In genomic region chr4:10898072-10898471, GRCh38 we compare ENCODE assay signal across 25 cellular contexts.
A peak's percentile ranks its signal among the peaks of the same experiment; 100 is the strongest.
DNase-seq lines count a peak whose midpoint lies in the region; ATAC-seq, FAIRE-seq and TF ChIP-seq lines count a peak whose summit lies in the region.
"Had no signal": no experiment of that assay in that cellular context is flagged by ENCODE, and none has a peak within 500 bp of the region (broad histone marks: within the 10 kb centered on the region; RNA-seq: fewer than 3 reads in every experiment).

No MANE protein-coding gene starts in this region.

- H3K36me3 ChIP-seq in GM12878 (ENCODE audit: control insufficient read depth in 2 of 2, insufficient read depth in 2 of 2, low read length in 1 of 2) (no peaks in the 10 kb centered on the region), adrenal gland (replicated peaks in 1 of 2) (no peaks in the 10 kb centered on the region)
- H3K36me3 ChIP-seq: SJSA1 had no signal

- BruUV-seq in GM12878 (replicated peaks; lab: Mats Ljungman, UMichigan): no TSS peak

- no peak overlapping the region for H3K4ac ChIP-seq in H9 (ENCODE audit: low read depth, low read length)

- FAIRE-seq in GM12878 (lab: Jason Lieb, UNC): no peak
- FAIRE-seq: HepG2 had no signal

- H3K4me1 ChIP-seq in H9 (ENCODE audit: insufficient read depth, low read length) (no peaks in the 10 kb centered on the region), GM12878 (ENCODE audit: control insufficient read depth, insufficient read depth, low read length) (no peaks in the 10 kb centered on the region), adrenal gland (replicated peaks in 1 of 2) (no peaks in the 10 kb centered on the region)
- H3K4me1 ChIP-seq: SJSA1 had no signal

- H3K9me3 Mint-ChIP-seq in H9: no peaks in the 10 kb centered on the region
- peaks cover 4% of the 10 kb centered on the region in 2 donors for H3K9me3 Mint-ChIP-seq in stimulated activated naive B cell treated with anti-CD40 and anti-IgM and Interleukin-4, amounts not matched to agents 10 μg/mL and 1 μg/mL and 100 μg/mL, for 72 hours

- no peaks in the 10 kb centered on the region for H3K27me3 Mint-ChIP-seq in H9 (ENCODE audit: low read depth)
- peaks cover 0 to under 1% of the 10 kb centered on the region in 2 donors for H3K27me3 Mint-ChIP-seq in stimulated activated naive B cell treated with anti-CD40 and anti-IgM and Interleukin-4, amounts not matched to agents 10 μg/mL and 1 μg/mL and 100 μg/mL, for 72 hours

- peak overlapping the region; percentile 22 for H2AFZ ChIP-seq in H9 (ENCODE audit: low read length)
- peak overlapping the region; percentile 19; the same call in 1 of the 2 replicates for H2AFZ ChIP-seq in GM12878 (ENCODE audit: control insufficient read depth, low read depth, low read length)
- H2AFZ ChIP-seq: PC-9 had no signal

- no peak overlapping the region for H4K5ac ChIP-seq in H9 (ENCODE audit: insufficient read length, low read depth, low read length)

- CTCF ChIA-PET in GM12878 (lab: Yijun Ruan, JAX): no interaction called here

- H4K91ac ChIP-seq in H9 (ENCODE audit: insufficient read length, low read depth, low read length): no peak overlapping the region

- H3K56ac ChIP-seq in H9 (ENCODE audit: insufficient read length, low read depth, low read length): no peak overlapping the region

- H2BK20ac ChIP-seq in H9 (ENCODE audit: low read depth, low read length, poor library complexity, severe bottlenecking): no peak overlapping the region

- H3K9ac ChIP-seq in H9 (ENCODE audit: extremely low read depth, insufficient read length, low read length) (no peak overlapping the region), GM12878 (ENCODE audit: control insufficient read depth, insufficient read depth, low read length) (no peak overlapping the region)

- H4K8ac ChIP-seq in H9 (replicated peaks; ENCODE audit: insufficient read length, low read depth, low read length): no peak overlapping the region

- 0 out of 2 replicates have a peak, but pooled peaks cover 2% of the 10 kb centered on the region for H3K79me2 ChIP-seq in H9 (ENCODE audit: insufficient read depth, low read length)
- H3K79me2 ChIP-seq in GM12878 (ENCODE audit: control insufficient read depth, insufficient read depth, low read length): no peaks in the 10 kb centered on the region

- H2BK15ac ChIP-seq in H9 (ENCODE audit: low read depth, low read length): no peak overlapping the region

- no peak overlapping the region for H3K27ac Mint-ChIP-seq in H9
- peak overlapping the region; percentile 38 for H3K27ac Mint-ChIP-seq in stimulated activated naive B cell treated with anti-CD40 and anti-IgM and Interleukin-4, amounts not matched to agents 10 μg/mL and 1 μg/mL and 100 μg/mL, for 72 hours
- H3K27ac Mint-ChIP-seq: CD8-positive, alpha-beta memory T cell had no signal

- RAD21 ChIA-PET in GM12878 (lab: Charles Lee; ENCODE audit: unreplicated experiment): no interaction called here

- H3K27ac ChIP-seq in H9 (ENCODE audit: insufficient read length, low read depth, low read length): no peak overlapping the region
- no peak overlapping the region for H3K27ac ChIP-seq in GM12878 (ENCODE audit: control insufficient read depth, insufficient read depth)
- no peak overlapping the region for H3K27ac ChIP-seq in adrenal gland
- H3K27ac ChIP-seq in dorsolateral prefrontal cortex: no peak overlapping the region
- H3K27ac ChIP-seq: PC-9, SJSA1 had no signal

- in situ Hi-C loops in G401 (cut with HindIII; ENCODE audit: low sequenced_read_pairs): no loop called here
- in situ Hi-C loops in GM12878 (cut with MboI): no loop called here

- no peak overlapping the region for H3T11ph ChIP-seq in H9 (ENCODE audit: low read length)

- H2BK5ac ChIP-seq in H9 (ENCODE audit: insufficient read length, low read length): no peak overlapping the region

- no peak overlapping the region for H3K18ac ChIP-seq in H9 (ENCODE audit: insufficient read length, low read depth, low read length)

- TF ChIP-seq POLR2A in GM12878 (IDR thresholded peaks at IDR 0.05; ENCODE audit: low read depth, low read length) (no peak), adrenal gland (IDR thresholded peaks at IDR 0.05) (no peak)

- no peak overlapping the region for H2BK120ac ChIP-seq in H9 (ENCODE audit: low read depth, low read length, poor library complexity, severe bottlenecking)

- ATAC-seq in GM12878: no peak
- peak; percentile 71 to 74 for ATAC-seq in stimulated activated naive B cell treated with anti-CD40 and anti-IgM and Interleukin-4, amounts not matched to agents 10 μg/mL and 1 μg/mL and 100 μg/mL, for 72 hours (replicated peaks)
- ATAC-seq: HCT116, HepG2 had no signal

- TF ChIP-seq CTCF in H9 (conservative IDR thresholded peaks at IDR 0.05) (no peak), GM12878 (IDR thresholded peaks at IDR 0.05 in 2 of 3, conservative IDR thresholded peaks at IDR 0.05 in 1 of 3; ENCODE audit: control insufficient read depth in 2 of 3, extremely low read depth in 1 of 3, insufficient read depth in 1 of 3, low read depth in 3 of 3, low read length in 3 of 3) (no peak), adrenal gland (IDR thresholded peaks at IDR 0.05) (no peak), dorsolateral prefrontal cortex (IDR thresholded peaks at IDR 0.05 in 54 of 56, conservative IDR thresholded peaks at IDR 0.05 in 2 of 56; ENCODE audit: low read depth in 1 of 56, partially characterized antibody in 56 of 56) (no peak)

- H2AK5ac ChIP-seq in H9 (ENCODE audit: insufficient read length, low read length): no peak overlapping the region

- no CpG with 5 or more reads among the region's 5 CpGs for WGBS in H9 (ENCODE audit: extremely low coverage, insufficient read length, low lambda C conversion rate)
- 71% methylated on average over 5 of the region's 5 CpGs for WGBS in GM12878 (ENCODE audit: insufficient coverage, insufficient replicate concordance, low lambda C conversion rate, missing lambda C conversion rate)
- 79 to 95% (median 87%) methylated on average over 5 of the region's 5 CpGs for WGBS in adrenal gland, 4 donors

- no peaks in the 10 kb centered on the region for H3K79me1 ChIP-seq in H9 (ENCODE audit: insufficient read depth, low read depth, low read length, poor library complexity, severe bottlenecking)

- H3K4me3 ChIP-seq in GM12878 (no peak overlapping the region), adrenal gland (no peak overlapping the region), dorsolateral prefrontal cortex (no peak overlapping the region)
- H3K4me3 ChIP-seq: PC-9, SJSA1 had no signal

- H3K4me1 Mint-ChIP-seq in H9: 0 out of 4 replicates have a peak, but pooled peaks cover 0 to 2% of the 10 kb centered on the region in 2 experiments
- H3K4me1 Mint-ChIP-seq in stimulated activated naive B cell treated with anti-CD40 and anti-IgM and Interleukin-4, amounts not matched to agents 10 μg/mL and 1 μg/mL and 100 μg/mL, for 72 hours: peaks cover 20 to 33% of the 10 kb centered on the region in 2 donors
- H3K4me1 Mint-ChIP-seq: CD8-positive, alpha-beta memory T cell had no signal

- intact Hi-C loops in GM12878 (cut with micrococcal nuclease; ENCODE audit: unreplicated experiment) (no loop called here), adrenal gland (cut with DNase I) (no loop called here), dorsolateral prefrontal cortex (cut with DNase I) (no loop called here)

- no peaks in the 10 kb centered on the region for H3K27me3 ChIP-seq in H9 (ENCODE audit: insufficient read depth, low read length)
- H3K27me3 ChIP-seq in GM12878 (replicated peaks in 1 of 2; ENCODE audit: control insufficient read depth in 2 of 2, insufficient read depth in 2 of 2, low read length in 1 of 2): no peaks in the 10 kb centered on the region
- H3K27me3 ChIP-seq in adrenal gland: no peaks in the 10 kb centered on the region
- H3K27me3 ChIP-seq in dorsolateral prefrontal cortex: peaks cover 0 to 6% (median 0%) of the 10 kb centered on the region in 45 donors
- H3K27me3 ChIP-seq: SJSA1 had no signal

- H4K20me1 ChIP-seq in H9 (ENCODE audit: control insufficient read depth, insufficient read depth, insufficient read length): no peaks in the 10 kb centered on the region
- H4K20me1 ChIP-seq in GM12878 (ENCODE audit: control insufficient read depth, insufficient read depth): no peaks in the 10 kb centered on the region

- no peak overlapping the region for H3K23ac ChIP-seq in H9 (ENCODE audit: insufficient read length, low read depth, low read length)

- TF ChIP-seq RAD21 in GM12878 (IDR thresholded peaks at IDR 0.05; ENCODE audit: insufficient read depth, low read depth, low read length): no peak

- H3K9me3 ChIP-seq in H9 (ENCODE audit: control insufficient read depth, low read depth, low read length) (no peaks in the 10 kb centered on the region), GM12878 (replicated peaks; ENCODE audit: control insufficient read depth, insufficient read depth, low read length) (no peaks in the 10 kb centered on the region; the same call in 2 of the 3 replicates), adrenal gland (replicated peaks in 1 of 3) (no peaks in the 10 kb centered on the region)
- H3K9me3 ChIP-seq: SJSA1 had no signal

- no peak overlapping the region for H3K14ac ChIP-seq in H9 (ENCODE audit: insufficient read depth, low read length)

- H3K4me2 ChIP-seq in H9 (ENCODE audit: insufficient read depth, insufficient read length, low read length): no peak overlapping the region
- no peak overlapping the region for H3K4me2 ChIP-seq in GM12878 (ENCODE audit: control insufficient read depth, insufficient read depth)
- H3K4me2 ChIP-seq: PC-9 had no signal

- no peaks in the 10 kb centered on the region for H3K23me2 ChIP-seq in H9 (ENCODE audit: insufficient read length, low read depth, low read length, poor library complexity, severe bottlenecking)

- H3K4me3 Mint-ChIP-seq in H9: no peak overlapping the region
- no peak overlapping the region for H3K4me3 Mint-ChIP-seq in stimulated activated naive B cell treated with anti-CD40 and anti-IgM and Interleukin-4, amounts not matched to agents 10 μg/mL and 1 μg/mL and 100 μg/mL, for 72 hours
- H3K4me3 Mint-ChIP-seq: CD14-positive monocyte; CD8-positive, alpha-beta memory T cell had no signal

- no peak overlapping the region for H2BK12ac ChIP-seq in H9 (ENCODE audit: insufficient read length, low read depth, low read length)

- DNase-seq in G401 (ENCODE audit: low spot score) (peak; percentile 5), H9 (no peak), GM12878 (ENCODE audit: low read depth, low spot score) (no peak), adrenal gland (no peak), amniotic stem cell (lab: John Stamatoyannopoulos, UW) (no peak), dorsolateral prefrontal cortex (no peak)
- DNase-seq in stimulated activated naive B cell treated with anti-CD40 and anti-IgM and Interleukin-4, amounts not matched to agents 10 μg/mL and 1 μg/mL and 100 μg/mL, for 72 hours: no peak
- DNase-seq: Calu3; CD8-positive, alpha-beta memory T cell; GOT3; Karpas-422; MV-4-11; NCI-H1105 treated with DMSO at 0.1 percent for 48 hours; NCI-H146; NCI-H1930; NCI-H446 treated with DMSO at 0.1 percent for 48 hours; NCI-H526; NCI-H82; NK-92 treated with Interleukin-12 subunit alpha and Interleukin-12 subunit beta, amount 100 ng/mL, for 24 hours; PC-9; Right ventricle myocardium superior had no signal

- no peak for TF ChIP-seq EP300 in GM12878 (IDR thresholded peaks at IDR 0.05; ENCODE audit: borderline replicate concordance in 1 of 2, control insufficient read depth in 1 of 2, low read depth in 2 of 2, low read length in 2 of 2)

- SMC1A ChIA-PET in GM12878 (lab: Charles Lee; ENCODE audit: uncharacterized antibody, unreplicated experiment): no interaction called here

- peaks cover 0 to 1% (median 0%) of the 10 kb centered on the region in 3 experiments; a peak in 1 of 7 replicates for H3K36me3 Mint-ChIP-seq in H9 (ENCODE audit: insufficient read depth in 1 of 3, low read depth in 3 of 3)
- H3K36me3 Mint-ChIP-seq in stimulated activated naive B cell treated with anti-CD40 and anti-IgM and Interleukin-4, amounts not matched to agents 10 μg/mL and 1 μg/mL and 100 μg/mL, for 72 hours: no peaks in the 10 kb centered on the region
- H3K36me3 Mint-ChIP-seq: CD14-positive monocyte; CD8-positive, alpha-beta memory T cell had no signal

- POLR2A ChIA-PET in GM12878 (lab: Charles Lee): interaction anchor here (0.6 kb wide), 1 partner anchor 1214 kb away, joined by 4 read pairs; no protein-coding TSS in a partner anchor
